ENCODE assay signal across 19 cellular contexts in the genomic region with DNA sequence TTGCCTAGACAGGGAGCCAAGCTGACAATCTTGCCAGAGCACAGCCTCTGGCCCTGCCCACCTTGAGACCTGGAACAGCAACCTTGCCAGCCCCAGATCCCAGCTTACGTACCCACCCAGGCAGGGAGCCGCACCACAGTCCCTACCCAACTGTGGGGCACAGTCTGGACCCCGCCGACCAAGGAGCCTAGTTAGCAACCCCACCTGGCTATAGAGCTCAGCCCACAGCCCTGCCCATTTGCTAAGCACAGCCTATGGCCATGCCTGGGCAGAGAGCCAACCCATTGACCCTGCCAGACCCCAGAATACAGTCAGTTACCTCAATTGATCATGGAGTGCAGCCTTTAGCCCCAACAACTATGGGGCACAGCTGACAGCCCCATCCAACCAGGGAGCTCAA.
"Had no signal": no experiment of that assay in that cellular context is flagged by ENCODE, and none has a peak within 500 bp of the region (broad histone marks: within the 10 kb centered on the region; RNA-seq: fewer than 3 reads in every experiment).

No MANE protein-coding gene starts in this region.

- H3K9me3 Mint-ChIP-seq: activated CD4-positive, alpha-beta T cell treated with anti-CD3 and anti-CD28 coated beads, Interleukin-2, amount 10 ng/mL, durations not matched to agents 7 days and 5 days had no signal

- H3K4me1 ChIP-seq: esophagus muscularis mucosa, gastroesophageal sphincter, psoas muscle, right lobe of liver, tibial artery had no signal

- H3K4me3 Mint-ChIP-seq: activated CD4-positive, alpha-beta T cell treated with anti-CD3 and anti-CD28 coated beads, Interleukin-2, amount 10 ng/mL, durations not matched to agents 7 days and 5 days; activated CD8-positive, alpha-beta T cell treated with anti-CD3 and anti-CD28 coated beads, Interleukin-2, amount 10 ng/mL, durations not matched to agents 7 days and 5 days; activated naive CD4-positive, alpha-beta T cell treated with anti-CD3 and anti-CD28 coated beads for 36 hours; activated T-cell treated with anti-CD3 and anti-CD28 coated beads, Interleukin-2, amount 50 U/mL, for 4 hours; immature natural killer cell had no signal

- ATAC-seq: activated CD8-positive, alpha-beta T cell treated with anti-CD3 and anti-CD28 coated beads, Interleukin-2, amount 10 ng/mL, durations not matched to agents 7 days and 5 days; activated T-cell treated with anti-CD3 and anti-CD28 coated beads, Interleukin-2, amount 50 U/mL, for 4 hours; gastroesophageal sphincter; psoas muscle had no signal

- H3K27me3 ChIP-seq: esophagus muscularis mucosa, gastroesophageal sphincter, right lobe of liver, tibial artery had no signal

- H3K27ac Mint-ChIP-seq: activated CD4-positive, alpha-beta T cell treated with anti-CD3 and anti-CD28 coated beads, Interleukin-2, amount 10 ng/mL, durations not matched to agents 7 days and 5 days; activated CD8-positive, alpha-beta T cell treated with anti-CD3 and anti-CD28 coated beads, Interleukin-2, amount 10 ng/mL, durations not matched to agents 7 days and 5 days; activated naive CD4-positive, alpha-beta T cell treated with anti-CD3 and anti-CD28 coated beads for 36 hours; immature natural killer cell had no signal

- H3K36me3 Mint-ChIP-seq: immature natural killer cell had no signal

- H3K36me3 ChIP-seq: right lobe of liver had no signal

- H3K4me1 Mint-ChIP-seq: activated CD4-positive, alpha-beta T cell treated with anti-CD3 and anti-CD28 coated beads, Interleukin-2, amount 10 ng/mL, durations not matched to agents 7 days and 5 days; immature natural killer cell had no signal

- H3K9me3 ChIP-seq: esophagus muscularis mucosa, gastroesophageal sphincter, psoas muscle, right lobe of liver, tibial artery had no signal

- H3K4me3 ChIP-seq: esophagus muscularis mucosa, gastroesophageal sphincter, psoas muscle, right lobe of liver, tibial artery had no signal

- H3K27ac ChIP-seq: esophagus muscularis mucosa, gastroesophageal sphincter, psoas muscle, right lobe of liver, tibial artery had no signal

- DNase-seq: activated CD4-positive, alpha-beta T cell treated with anti-CD3 and anti-CD28 coated beads, Interleukin-2, amount 10 ng/mL, durations not matched to agents 7 days and 5 days; activated CD8-positive, alpha-beta memory T cell treated with anti-CD3 and anti-CD28 coated beads, Interleukin-2, amount 50 U/mL, for 4 hours; activated CD8-positive, alpha-beta T cell treated with anti-CD3 and anti-CD28 coated beads, Interleukin-2, amount 10 ng/mL, durations not matched to agents 7 days and 5 days; activated naive CD4-positive, alpha-beta T cell treated with anti-CD3 and anti-CD28 coated beads for 36 hours; activated T-cell treated with anti-CD3 and anti-CD28 coated beads, Interleukin-2, amount 50 U/mL, for 4 hours; dermis blood vessel endothelial cell; effector memory CD4-positive, alpha-beta T cell; immature natural killer cell; mammary epithelial cell; midbrain; psoas muscle; stimulated activated CD4-positive, alpha-beta T cell treated with anti-CD3 and anti-CD28 coated beads, Interleukin-4, amount 100 ng/mL, for 4 hours; stimulated activated naive CD4-positive, alpha-beta T cell; T-helper 1 cell; T1000; tibial artery had no signal
